Comparison of ENCODE assay signal across 7 cellular contexts in the genomic region with DNA sequence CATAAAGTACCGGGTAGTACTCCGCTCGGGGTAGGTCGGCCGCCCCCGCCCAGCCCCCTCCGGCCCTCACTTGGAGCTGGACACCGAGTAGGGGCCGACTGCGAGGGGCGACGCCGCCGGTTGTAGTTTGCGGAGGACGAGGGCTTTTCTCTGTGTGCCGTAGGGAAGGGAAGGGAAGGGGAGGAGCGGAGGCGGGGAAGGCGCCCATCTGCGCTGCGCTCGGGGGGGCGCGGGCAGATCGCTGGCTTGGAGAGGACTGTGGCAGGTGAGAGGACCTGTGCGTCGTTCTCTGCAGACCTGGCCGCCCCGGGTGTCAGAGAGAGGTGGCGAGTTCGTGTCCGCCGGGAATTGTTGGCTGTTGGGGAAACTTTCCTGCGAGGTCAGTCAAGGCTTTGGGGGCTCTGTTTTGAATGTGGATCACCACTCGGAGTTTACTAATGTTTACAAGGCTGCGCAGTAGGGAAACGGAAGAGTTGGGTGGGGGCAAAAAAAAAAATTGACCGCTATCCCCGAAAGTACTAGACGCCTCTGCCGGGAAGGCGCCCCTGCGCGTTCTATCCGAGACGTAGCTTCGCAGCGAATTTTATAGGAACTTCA. TPM values are rescaled to one million over a fixed set of nuclear protein-coding genes. Genes with fewer than 3 reads are reported as not detected.
DNase-seq lines count a peak whose midpoint lies in the region; ATAC-seq and TF ChIP-seq lines count a peak whose summit lies in the region.

No MANE protein-coding gene starts in this region.

- peaks cover 12% of the 10 kb centered on the region for H3K4me1 ChIP-seq in foreskin keratinocyte
- peaks cover 34 to 38% of the 10 kb centered on the region in 2 experiments for H3K4me1 ChIP-seq in neutrophil (ENCODE audit: control insufficient read depth in 1 of 2, insufficient read depth in 1 of 2, low read depth in 1 of 2, low read length in 1 of 2)
- peaks cover 21 to 30% (median 28%) of the 10 kb centered on the region in 4 donors for H3K4me1 ChIP-seq in upper lobe of left lung

- 0 to 1% methylated on average over 29 to 49 of the region's 49 CpGs for WGBS in upper lobe of left lung, 2 donors

- ATAC-seq in foreskin keratinocyte (no peak), upper lobe of left lung (ENCODE audit: low FRiP score in 2 of 2) (peak; percentile 1 to 4)

- peak in 1 of 4 donors; percentile 73 for TF ChIP-seq EP300 in upper lobe of left lung (IDR thresholded peaks at IDR 0.05)

- H3K4me3 ChIP-seq in neutrophil (ENCODE audit: low read depth in 1 of 2, low read length in 1 of 2) = peak overlapping the region; percentile 98 to 99
- H3K4me3 ChIP-seq in upper lobe of left lung = peak overlapping the region; percentile 76 to 86 (median 80)

- H3K36me3 ChIP-seq in neutrophil (peaks cover 10% of the 10 kb centered on the region), upper lobe of left lung (peaks cover 0 to 8% (median 7%) of the 10 kb centered on the region in 4 donors)

- no peaks in the 10 kb centered on the region for H3K9me3 ChIP-seq in neutrophil
- no peaks in the 10 kb centered on the region for H3K9me3 ChIP-seq in upper lobe of left lung

- H3K27me3 ChIP-seq in foreskin keratinocyte (no peaks in the 10 kb centered on the region), neutrophil (no peaks in the 10 kb centered on the region), upper lobe of left lung (no peaks in the 10 kb centered on the region)

- peak; percentile 100 for TF ChIP-seq POLR2A in GM19193 (IDR thresholded peaks at IDR 0.05; ENCODE audit: extremely low read depth, insufficient read depth, insufficient read length)
- TF ChIP-seq POLR2A in upper lobe of left lung (IDR thresholded peaks at IDR 0.05) = peak; percentile 99 to 100 (median 100)

- H3K27ac ChIP-seq in foreskin keratinocyte (peak overlapping the region; percentile 42), neutrophil (peak overlapping the region; percentile 100), upper lobe of left lung (peak overlapping the region; percentile 98 to 100 (median 99))

- peak; percentile 10 for TF ChIP-seq CTCF in foreskin keratinocyte (conservative IDR thresholded peaks at IDR 0.05)
- no peak for TF ChIP-seq CTCF in neutrophil (IDR thresholded peaks at IDR 0.05)
- peak in 3 of 6 experiments; percentile 18 to 31 (median 19) for TF ChIP-seq CTCF in upper lobe of left lung (IDR thresholded peaks at IDR 0.05)

- DNase-seq in NCI-H510A (lab: John Stamatoyannopoulos, UW) (peak; percentile 51), foreskin keratinocyte (no peak), upper lobe of left lung (peak; percentile 70 to 93), GOT3 (lab: John Stamatoyannopoulos, UW) (no peak)
- peak; percentile 27 to 31 for DNase-seq in activated T-helper 1 cell treated with anti-CD3 and anti-CD28 coated beads, Interleukin-2, amount 50 U/mL, for 16 hours (ENCODE audit: low read depth in 1 of 2, low spot score in 1 of 2)

RNA-seq across cellular contexts. Expression of gene ING1, which starts 1.4 kb away (rescaled TPM):
- 9.2 and 13.0 TPM in 2 replicates for total RNA-seq in foreskin keratinocyte
- polyA plus RNA-seq in foreskin keratinocyte = 8.0 and 10.8 TPM in 2 replicates
- 10 to 100 TPM; 11.8 to 31.4 (median 17.9) TPM for total RNA-seq in upper lobe of left lung

RNA-seq across cellular contexts. Expression of gene CARS2, which starts 9.0 kb away (rescaled TPM):
- total RNA-seq in foreskin keratinocyte (61.9 and 62.0 TPM in 2 replicates), upper lobe of left lung (100 to 1,000 TPM in 1 of 6 donors, 10 to 100 TPM in 5; 53.2 to 107 (median 63.0) TPM)
- polyA plus RNA-seq in foreskin keratinocyte = 64.0 and 66.5 TPM in 2 replicates

Comparison
In these comparisons a context has a peak if more than half of its experiments do, and no peak if none do; other contexts are left out.
1. DNase-seq: peak in NCI-H510A (single experiment), activated T-helper 1 cell treated with anti-CD3 and anti-CD28 coated beads, Interleukin-2, amount 50 U/mL, for 16 hours (2 of 2) and upper lobe of left lung (2 of 2); none in foreskin keratinocyte (0 of 2) and GOT3 (single experiment).
2. H3K27ac ChIP-seq: peak in every context shown above with its lines; median percentile 100 in neutrophil; 99 in upper lobe of left lung; 42 in foreskin keratinocyte.